In genomic region chr22:27245056-27245455, GRCh38 we compare ENCODE assay signal across 18 cellular contexts.
"Had no signal": no experiment of that assay in that cellular context is flagged by ENCODE, and none has a peak within 500 bp of the region (broad histone marks: within the 10 kb centered on the region; RNA-seq: fewer than 3 reads in every experiment).

No MANE protein-coding gene starts in this region.

- H3K27ac ChIP-seq: ascending aorta, epithelial cell of prostate, pancreas, tibial artery, vagina had no signal

- ATAC-seq: left colon; pancreas; stimulated activated memory B cell treated with anti-CD40 and anti-IgM and Interleukin-4, amounts not matched to agents 10 μg/mL and 1 μg/mL and 100 μg/mL, for 72 hours had no signal

- H3K4me1 Mint-ChIP-seq: stimulated activated memory B cell treated with anti-CD40 and anti-IgM and Interleukin-4, amounts not matched to agents 10 μg/mL and 1 μg/mL and 100 μg/mL, for 72 hours had no signal

- FAIRE-seq: bronchial epithelial cell, pancreas had no signal

- H3K9me3 ChIP-seq: ascending aorta, pancreas, vagina had no signal

- DNase-seq: activated CD4-positive, alpha-beta T cell treated with anti-CD3 and anti-CD28 coated beads, Interleukin-2, amount 50 U/mL, for 1 hour; activated CD8-positive, alpha-beta memory T cell treated with anti-CD3 and anti-CD28 coated beads for 24 hours; activated naive CD4-positive, alpha-beta T cell treated with Interleukin-2 at 50 U/mL for 16 hours; dermis blood vessel endothelial cell; foreskin melanocyte; head of caudate nucleus; left colon; midbrain; pancreas; tibial artery had no signal

- H3K4me3 ChIP-seq: ascending aorta, lung, pancreas, tibial artery, vagina had no signal

- H3K4me3 Mint-ChIP-seq: neural crest cell; stimulated activated memory B cell treated with anti-CD40 and anti-IgM and Interleukin-4, amounts not matched to agents 10 μg/mL and 1 μg/mL and 100 μg/mL, for 72 hours; T-helper 2 cell treated with Interferon-gamma antibody and Interleukin-4, amounts not matched to agents 5 μg/mL and 100 μg/mL, for 36 hours had no signal

- H3K27me3 Mint-ChIP-seq: stimulated activated memory B cell treated with anti-CD40 and anti-IgM and Interleukin-4, amounts not matched to agents 10 μg/mL and 1 μg/mL and 100 μg/mL, for 72 hours had no signal

- H3K27ac Mint-ChIP-seq: stimulated activated memory B cell treated with anti-CD40 and anti-IgM and Interleukin-4, amounts not matched to agents 10 μg/mL and 1 μg/mL and 100 μg/mL, for 72 hours; T-helper 2 cell treated with Interferon-gamma antibody and Interleukin-4, amounts not matched to agents 5 μg/mL and 100 μg/mL, for 36 hours had no signal

- H3K9me3 Mint-ChIP-seq: neural crest cell had no signal

- H3K36me3 Mint-ChIP-seq: stimulated activated memory B cell treated with anti-CD40 and anti-IgM and Interleukin-4, amounts not matched to agents 10 μg/mL and 1 μg/mL and 100 μg/mL, for 72 hours had no signal
